In genomic region chr6:45571159-45571558, GRCh38 we compare ENCODE assay signal across 19 cellular contexts.
DNase-seq lines count a peak whose midpoint lies in the region; ATAC-seq lines count a peak whose summit lies in the region.
"Had no signal": no experiment of that assay in that cellular context is flagged by ENCODE, and none has a peak within 500 bp of the region (broad histone marks: within the 10 kb centered on the region; RNA-seq: fewer than 3 reads in every experiment).

No MANE protein-coding gene starts in this region.

- H3K27me3 Mint-ChIP-seq in activated T-cell treated with anti-CD3 and anti-CD28 coated beads, Interleukin-2, amount 50 U/mL, for 72 hours (ENCODE audit: low read depth) = no peaks in the 10 kb centered on the region
- no peaks in the 10 kb centered on the region for H3K27me3 Mint-ChIP-seq in effector memory CD8-positive, alpha-beta T cell

- H3K4me1 Mint-ChIP-seq in activated T-cell treated with anti-CD3 and anti-CD28 coated beads, Interleukin-2, amount 50 U/mL, for 72 hours (ENCODE audit: low read depth) = peaks cover 29% of the 10 kb centered on the region
- peaks cover 18 to 47% of the 10 kb centered on the region in 2 donors for H3K4me1 Mint-ChIP-seq in effector memory CD8-positive, alpha-beta T cell (ENCODE audit: low read depth in 2 of 2)

- no peaks in the 10 kb centered on the region for H3K9me3 Mint-ChIP-seq in activated T-cell treated with anti-CD3 and anti-CD28 coated beads, Interleukin-2, amount 50 U/mL, for 72 hours
- no peaks in the 10 kb centered on the region for H3K9me3 Mint-ChIP-seq in effector memory CD8-positive, alpha-beta T cell

- ATAC-seq in activated T-cell treated with anti-CD3 and anti-CD28 coated beads, Interleukin-2, amount 50 U/mL, for 72 hours (replicated peaks in 1 of 2) = peak; percentile 26 to 45
- no peak for ATAC-seq in effector memory CD8-positive, alpha-beta T cell (replicated peaks)
- ATAC-seq: HCT116, Right ventricle myocardium inferior had no signal

- DNase-seq in activated T-cell treated with anti-CD3 and anti-CD28 coated beads, Interleukin-2, amount 50 U/mL, for 72 hours = no peak
- DNase-seq in activated T-cell treated with anti-CD3 and anti-CD28 coated beads, Interleukin-2, amount 50 U/mL, for 1 hour = no peak
- DNase-seq in NCI-H82 treated with DMSO at 0.1 percent for 48 hours (lab: John Stamatoyannopoulos, UW; ENCODE audit: unreplicated experiment) (peak; percentile 50), amygdala (lab: John Stamatoyannopoulos, UW) (no peak), SKM-1 (lab: John Stamatoyannopoulos, UW; ENCODE audit: unreplicated experiment) (no peak), inferior parietal cortex (ENCODE audit: extremely low spot score) (no peak)
- no peak for DNase-seq in effector memory CD8-positive, alpha-beta T cell
- DNase-seq: ACHN, AML-193, DMS79, GOT3, MM.1S, NCI-H1092, NCI-H146, NCI-H2029 treated with DMSO at 0.1 percent for 48 hours, NCI-H2171 treated with DMSO at 0.1 percent for 48 hours, NCI-H446 treated with DMSO at 0.1 percent for 48 hours had no signal

- no peak overlapping the region for H3K4me3 Mint-ChIP-seq in activated T-cell treated with anti-CD3 and anti-CD28 coated beads, Interleukin-2, amount 50 U/mL, for 72 hours
- H3K4me3 Mint-ChIP-seq in effector memory CD8-positive, alpha-beta T cell = peak overlapping the region in 1 of 2 donors; percentile 26

- H3K27ac Mint-ChIP-seq in activated T-cell treated with anti-CD3 and anti-CD28 coated beads, Interleukin-2, amount 50 U/mL, for 72 hours = no peak overlapping the region
- peak overlapping the region; percentile 61 to 66 for H3K27ac Mint-ChIP-seq in effector memory CD8-positive, alpha-beta T cell

- peaks cover under 1 to 3% of the 10 kb centered on the region in 2 donors for H3K36me3 Mint-ChIP-seq in activated T-cell treated with anti-CD3 and anti-CD28 coated beads, Interleukin-2, amount 50 U/mL, for 72 hours (ENCODE audit: insufficient read depth in 2 of 2)
- no peaks in the 10 kb centered on the region for H3K36me3 Mint-ChIP-seq in effector memory CD8-positive, alpha-beta T cell (ENCODE audit: insufficient read depth)
